Comparison of ENCODE assay signal across 8 cellular contexts in genomic region chr4:8964201-8964788, GRCh38.
A peak's percentile ranks its signal among the peaks of the same experiment; 100 is the strongest.
DNase-seq lines count a peak whose midpoint lies in the region; ATAC-seq, FAIRE-seq and TF ChIP-seq lines count a peak whose summit lies in the region.
"Not testable (repeated sequence)": the region's sequence is repeated elsewhere in the genome, so short reads cannot be mapped to it uniquely, and the experiment has no call there.

No MANE protein-coding gene starts in this region.

- not testable (repeated sequence) for FAIRE-seq in A549 (lab: Jason Lieb, UNC)

- POLR2A ChIA-PET in A549 (lab: Yijun Ruan, JAX); activated CD4-positive, alpha-beta T cell treated with anti-CD3 and anti-CD28 coated beads for 36 hours (lab: Charles Lee): not testable (repeated sequence)

- not testable (repeated sequence) for H3K4me1 Mint-ChIP-seq in activated CD4-positive, alpha-beta T cell treated with anti-CD3 and anti-CD28 coated beads for 36 hours; progenitor cell of endocrine pancreas (ENCODE audit: low read depth)

- not testable (repeated sequence) for H3K27ac Mint-ChIP-seq in activated CD4-positive, alpha-beta T cell treated with anti-CD3 and anti-CD28 coated beads for 36 hours; progenitor cell of endocrine pancreas

- not testable (repeated sequence) for H3K36me3 ChIP-seq in HUES64 (ENCODE audit: insufficient read depth, low read length); colonic mucosa; stomach

- DNase-seq in A549 (ENCODE audit: low read depth in 1 of 2, low spot score in 1 of 2); progenitor cell of endocrine pancreas (ENCODE audit: low spot score, unreplicated experiment): not testable (repeated sequence)
- DNase-seq in activated CD4-positive, alpha-beta T cell treated with anti-CD3 and anti-CD28 coated beads for 36 hours = peak; percentile 38
- peak; percentile 80 for DNase-seq in colonic mucosa
- DNase-seq in left cardiac atrium = peak; percentile 34
- DNase-seq in left kidney (ENCODE audit: low read depth, low spot score) = peak; percentile 47
- DNase-seq in stomach = peak; percentile 53

- H3K4me3 Mint-ChIP-seq in activated CD4-positive, alpha-beta T cell treated with anti-CD3 and anti-CD28 coated beads for 36 hours = not testable (repeated sequence)
- H3K4me3 Mint-ChIP-seq in progenitor cell of endocrine pancreas (ENCODE audit: low read depth) = peak overlapping the region; percentile 44

- H3K9ac ChIP-seq in HUES64 (ENCODE audit: low read depth, low read length); colonic mucosa (ENCODE audit: low read depth in 2 of 2, low read length in 2 of 2): not testable (repeated sequence)

- H3K4me1 ChIP-seq in A549; HUES64 (ENCODE audit: insufficient read depth, low read length); colonic mucosa: not testable (repeated sequence)
- H3K4me1 ChIP-seq in stomach = peaks cover 0 to 14% (median 12%) of the 10 kb centered on the region in 4 donors

- TF ChIP-seq POLR2A in A549 (IDR thresholded peaks at IDR 0.05; ENCODE audit: low read length); stomach (IDR thresholded peaks at IDR 0.05): not testable (repeated sequence)

- ATAC-seq in A549; activated CD4-positive, alpha-beta T cell treated with anti-CD3 and anti-CD28 coated beads for 36 hours; left cardiac atrium: not testable (repeated sequence)

- not testable (repeated sequence) for TF ChIP-seq EP300 in A549 (IDR thresholded peaks at IDR 0.05); stomach (IDR thresholded peaks at IDR 0.05)

- CTCF ChIA-PET in A549 (lab: Yijun Ruan, JAX); activated CD4-positive, alpha-beta T cell treated with anti-CD3 and anti-CD28 coated beads for 36 hours (lab: Charles Lee): not testable (repeated sequence)

- H3K4me2 ChIP-seq in A549 = peak overlapping the region; percentile 46; the same call in 2 of the 3 replicates

- intact Hi-C loops in activated CD4-positive, alpha-beta T cell treated with anti-CD3 and anti-CD28 coated beads for 36 hours (cut with DNase I, micrococcal nuclease); colonic mucosa (cut with DNase I); left cardiac atrium (cut with DNase I); stomach (cut with DNase I; ENCODE audit: low total_unique reads): not testable (repeated sequence)

- not testable (repeated sequence) for H3K4me3 ChIP-seq in A549, colonic mucosa
- H3K4me3 ChIP-seq in HUES64 (ENCODE audit: low read length) (peak overlapping the region; percentile 46), stomach (peak overlapping the region; percentile 20 to 41 (median 26))

- not testable (repeated sequence) for H3K27ac ChIP-seq in A549; HUES64 (ENCODE audit: low read depth, low read length); colonic mucosa; stomach

- TF ChIP-seq RAD21 in A549 (conservative IDR thresholded peaks at IDR 0.05 in 1 of 2, IDR thresholded peaks at IDR 0.05 in 1 of 2) = not testable (repeated sequence)

- peaks cover 29% of the 10 kb centered on the region for H3K27me3 ChIP-seq in HUES64 (ENCODE audit: insufficient read depth, low read length)
- not testable (repeated sequence) for H3K27me3 ChIP-seq in colonic mucosa
- peaks cover 0 to 60% (median 16%) of the 10 kb centered on the region in 3 donors for H3K27me3 ChIP-seq in stomach

- TF ChIP-seq CTCF in A549 (IDR thresholded peaks at IDR 0.05); colonic mucosa (IDR thresholded peaks at IDR 0.05); progenitor cell of endocrine pancreas (IDR thresholded peaks at IDR 0.05; ENCODE audit: unreplicated experiment); stomach (IDR thresholded peaks at IDR 0.05): not testable (repeated sequence)

- peaks cover 15% of the 10 kb centered on the region for H3K27me3 Mint-ChIP-seq in activated CD4-positive, alpha-beta T cell treated with anti-CD3 and anti-CD28 coated beads for 36 hours
- peaks cover 13% of the 10 kb centered on the region for H3K27me3 Mint-ChIP-seq in progenitor cell of endocrine pancreas

- no CpG with 5 or more reads among the region's 40 CpGs for WGBS in A549 (ENCODE audit: missing lambda C conversion rate)
- WGBS in HUES64 = 61% methylated on average over 33 of the region's 40 CpGs
- 4 to 20% (median 6%) methylated on average over 4 to 39 of the region's 40 CpGs for WGBS in stomach, 5 donors

- not testable (repeated sequence) for H3K9me3 ChIP-seq in A549; HUES64 (ENCODE audit: insufficient read depth, low read depth, low read length); colonic mucosa; stomach

- H3K36me3 Mint-ChIP-seq in activated CD4-positive, alpha-beta T cell treated with anti-CD3 and anti-CD28 coated beads for 36 hours (ENCODE audit: low read depth); progenitor cell of endocrine pancreas (ENCODE audit: insufficient read depth): not testable (repeated sequence)

- not testable (repeated sequence) for H3K9me3 Mint-ChIP-seq in activated CD4-positive, alpha-beta T cell treated with anti-CD3 and anti-CD28 coated beads for 36 hours (ENCODE audit: low read depth); progenitor cell of endocrine pancreas (ENCODE audit: low read depth)
